In genomic region chr1:22966309-22966708, GRCh38 we compare ENCODE assay signal across 37 cellular contexts. TPM values are rescaled to one million over a fixed set of nuclear protein-coding genes. Genes with fewer than 3 reads are reported as not detected.
"Had no signal": no experiment of that assay in that cellular context is flagged by ENCODE, and none has a peak within 500 bp of the region (broad histone marks: within the 10 kb centered on the region; RNA-seq: fewer than 3 reads in every experiment).

No MANE protein-coding gene starts in this region.

- H3K36me3 ChIP-seq: MG63 had no signal

- DNase-seq: Kasumi-1, MG63, MM.1S, MV-4-11, NCI-H1048, NCI-H1092, NCI-H1092 treated with DMSO at 0.1 percent for 48 hours, NCI-H1105, NCI-H1105 treated with DMSO at 0.1 percent for 48 hours, NCI-H1417, NCI-H1417 treated with DMSO at 0.1 percent for 48 hours, NCI-H1436, NCI-H1436 treated with DMSO at 0.1 percent for 48 hours, NCI-H146, NCI-H1694, NCI-H1694 treated with DMSO at 0.1 percent for 48 hours, NCI-H187, NCI-H187 treated with DMSO at 0.1 percent for 48 hours, NCI-H1930, NCI-H2029, NCI-H2029 treated with DMSO at 0.1 percent for 48 hours, NCI-H2081, NCI-H2081 treated with DMSO at 0.1 percent for 48 hours, NCI-H2107, NCI-H2171, NCI-H2171 treated with DMSO at 0.1 percent for 48 hours, NCI-H2227 treated with DMSO at 0.1 percent for 48 hours, NCI-H226, NCI-H345, NCI-H446, NCI-H446 treated with DMSO at 0.1 percent for 48 hours, NCI-H510A, NCI-H524 had no signal

- H3K4me3 ChIP-seq: MG63 had no signal

RNA-seq across cellular contexts. Expression of gene LACTBL1, which starts 6.4 kb away (rescaled TPM):
- total RNA-seq: LHCN-M2, M059J, MCF 10A, NCI-H460 had no signal

RNA-seq across cellular contexts. Expression of gene TEX46, which starts 49.3 kb away (rescaled TPM):
- total RNA-seq: LHCN-M2, M059J, MCF 10A, NCI-H460 had no signal
